Comparison of ENCODE assay signal across 1 cellular context in the genomic region with DNA sequence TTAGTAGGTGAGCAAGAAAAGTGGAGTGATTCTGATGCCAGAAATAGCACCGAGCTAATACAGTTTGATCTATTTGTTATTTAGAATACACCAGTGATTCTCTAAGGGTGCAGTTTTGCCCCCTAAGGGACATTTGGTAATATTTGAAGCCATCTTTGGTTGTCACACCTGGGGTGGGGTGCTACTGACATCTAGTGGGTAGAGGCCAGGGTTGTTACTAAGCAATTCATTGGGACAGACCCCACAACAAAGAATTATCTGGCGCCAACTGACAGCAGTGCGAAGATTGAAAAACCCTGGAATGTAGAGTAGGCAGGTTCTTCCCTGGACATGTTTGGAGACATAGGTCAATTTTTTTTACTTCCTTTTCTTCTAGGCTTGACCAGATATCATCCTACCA.
TF ChIP-seq lines count a peak whose summit lies in the region.

No MANE protein-coding gene starts in this region.

TF ChIP-seq in IMR-90, 13 proteins besides CTCF, POLR2A, EP300 and RAD21 (continued from another document):
- TF ChIP-seq USF2 (IDR thresholded peaks at IDR 0.05; ENCODE audit: low read depth, low read length), result no peak
- no peak for TF ChIP-seq CEBPB (IDR thresholded peaks at IDR 0.05; ENCODE audit: low read depth, low read length)
- TF ChIP-seq NFE2L2 (IDR thresholded peaks at IDR 0.05; ENCODE audit: low read depth, low read length), result no peak
TF ChIP-seq in IMR-90: peak in this region for 0.
